10 cellular contexts compared by ENCODE assay signal in the genomic region with DNA sequence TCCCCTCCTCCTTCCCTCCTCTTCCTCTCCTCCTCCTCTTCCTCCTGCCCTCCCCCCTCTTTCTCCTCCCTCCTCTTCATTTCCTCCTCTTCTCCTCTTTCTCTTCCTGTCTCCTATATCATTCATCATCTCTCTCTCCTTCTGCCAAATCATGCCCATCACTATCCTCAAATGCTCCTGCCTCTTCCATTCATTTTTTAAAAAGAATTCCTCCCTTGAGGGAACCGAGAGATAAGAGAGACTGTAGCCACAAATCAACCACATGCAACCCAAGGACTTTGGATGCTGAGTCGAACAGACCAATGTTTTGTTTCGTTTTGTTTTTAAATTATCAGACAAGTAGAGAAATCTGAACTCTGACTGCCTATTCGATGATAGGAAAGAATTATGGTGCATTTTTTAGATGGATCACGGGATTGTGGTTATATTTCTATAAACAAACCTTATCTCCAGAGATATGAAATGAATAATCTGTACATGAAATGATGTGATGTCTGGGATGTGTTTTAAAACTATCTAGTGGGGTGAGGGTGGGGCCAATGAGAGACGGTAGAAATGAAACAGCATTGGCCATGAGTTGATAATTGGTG. TPM values are rescaled to one million over a fixed set of nuclear protein-coding genes. Genes with fewer than 3 reads are reported as not detected.
DNase-seq lines count a peak whose midpoint lies in the region; ATAC-seq and TF ChIP-seq lines count a peak whose summit lies in the region.
"Had no signal": no experiment of that assay in that cellular context is flagged by ENCODE, and none has a peak within 500 bp of the region (broad histone marks: within the 10 kb centered on the region; RNA-seq: fewer than 3 reads in every experiment).

No MANE protein-coding gene starts in this region.

- H3K4ac ChIP-seq in mesenchymal stem cell (ENCODE audit: low read depth in 1 of 2, low read length in 2 of 2): no peak overlapping the region

- H3K27me3 ChIP-seq in adrenal gland (no peaks in the 10 kb centered on the region), mesenchymal stem cell (ENCODE audit: control insufficient read depth in 1 of 2, insufficient read depth in 1 of 2, low read length in 2 of 2) (no peaks in the 10 kb centered on the region), upper lobe of right lung (no peaks in the 10 kb centered on the region)

- no peak overlapping the region for H2AK5ac ChIP-seq in mesenchymal stem cell (ENCODE audit: low read length, severe bottlenecking)

- H3K18ac ChIP-seq in mesenchymal stem cell (ENCODE audit: low read depth in 1 of 2, low read length in 2 of 2): peak overlapping the region in 1 of 2 experiments; percentile 81

- no peak overlapping the region for H4K8ac ChIP-seq in mesenchymal stem cell (ENCODE audit: low read length)

- no peak for TF ChIP-seq POLR2A in adrenal gland (IDR thresholded peaks at IDR 0.05)

- H3K79me1 ChIP-seq in mesenchymal stem cell (replicated peaks; ENCODE audit: low read length, poor library complexity, severe bottlenecking): no peaks in the 10 kb centered on the region

- no peak overlapping the region for H3K4me2 ChIP-seq in mesenchymal stem cell (ENCODE audit: low read length, poor library complexity, severe bottlenecking)

- peak overlapping the region; percentile 55; the same call in 1 of the 2 replicates for H3K27ac ChIP-seq in C4-2B
- peak overlapping the region in 3 of 5 donors; percentile 40 to 54 (median 53) for H3K27ac ChIP-seq in adrenal gland
- no peak overlapping the region for H3K27ac ChIP-seq in mesenchymal stem cell (ENCODE audit: low read length, poor library complexity, severe bottlenecking)
- H3K27ac ChIP-seq in upper lobe of right lung: no peak overlapping the region

- H3K9ac ChIP-seq in mesenchymal stem cell (ENCODE audit: low read length): peak overlapping the region; percentile 69

- no peak overlapping the region for H2AFZ ChIP-seq in mesenchymal stem cell (ENCODE audit: low read depth, low read length)

- no peak overlapping the region for H2BK120ac ChIP-seq in mesenchymal stem cell (ENCODE audit: low read depth, low read length)

- no peaks in the 10 kb centered on the region for H3K36me3 ChIP-seq in adrenal gland (replicated peaks in 1 of 2)
- no peaks in the 10 kb centered on the region for H3K36me3 ChIP-seq in mesenchymal stem cell (ENCODE audit: control insufficient read depth in 1 of 2, insufficient read depth in 2 of 2, low read depth in 1 of 2, low read length in 2 of 2)
- no peaks in the 10 kb centered on the region for H3K36me3 ChIP-seq in upper lobe of right lung

- no peaks in the 10 kb centered on the region for H3K9me3 ChIP-seq in adrenal gland (replicated peaks in 1 of 3)
- H3K9me3 ChIP-seq in mesenchymal stem cell (ENCODE audit: control insufficient read depth, low read length): peaks cover 7% of the 10 kb centered on the region
- no peaks in the 10 kb centered on the region for H3K9me3 ChIP-seq in upper lobe of right lung

- peak overlapping the region in 1 of 4 donors; percentile 7 for H3K4me3 ChIP-seq in adrenal gland
- peak overlapping the region in 1 of 2 experiments; percentile 54 for H3K4me3 ChIP-seq in mesenchymal stem cell (ENCODE audit: insufficient read depth in 1 of 2, low read depth in 1 of 2, low read length in 2 of 2)
- H3K4me3 ChIP-seq in upper lobe of right lung: no peak overlapping the region

- H3K23ac ChIP-seq in mesenchymal stem cell (ENCODE audit: low read length in 2 of 2): no peak overlapping the region

- no peak overlapping the region for H4K91ac ChIP-seq in mesenchymal stem cell (ENCODE audit: low read length)

- H3K14ac ChIP-seq in mesenchymal stem cell (ENCODE audit: low read length in 2 of 2): no peak overlapping the region

- intact Hi-C loops in adrenal gland (cut with DNase I) (loop anchor here in 1 of 2 donors (10.0 kb wide), 1 partner anchor 148 kb away; no protein-coding TSS in a partner anchor), upper lobe of right lung (cut with DNase I) (no loop called here)

- 14 to 18% (median 16%) methylated on average over 6 of the region's 6 CpGs for WGBS in adrenal gland, 4 donors
- WGBS in mesenchymal stem cell: 26% methylated on average over 2 of the region's 6 CpGs

- no peak overlapping the region for H2BK5ac ChIP-seq in mesenchymal stem cell (ENCODE audit: low read depth, low read length, poor library complexity, severe bottlenecking)

- ATAC-seq in upper lobe of right lung (no peak), GM19023 (IDR thresholded peaks at IDR 0.05; ENCODE audit: unreplicated experiment) (no peak)

- H3K4me1 ChIP-seq in adrenal gland (replicated peaks in 1 of 2): peaks cover 0 to 6% of the 10 kb centered on the region in 2 donors
- H3K4me1 ChIP-seq in mesenchymal stem cell (ENCODE audit: control insufficient read depth, insufficient read depth, low read depth, low read length): peaks cover 3% of the 10 kb centered on the region
- peaks cover 6% of the 10 kb centered on the region for H3K4me1 ChIP-seq in upper lobe of right lung

- TF ChIP-seq CTCF in C4-2B (conservative IDR thresholded peaks at IDR 0.05) (no peak), adrenal gland (IDR thresholded peaks at IDR 0.05) (no peak), upper lobe of right lung (IDR thresholded peaks at IDR 0.05) (no peak)

- no peak overlapping the region for H2BK15ac ChIP-seq in mesenchymal stem cell (ENCODE audit: low read depth, poor library complexity, severe bottlenecking)

- no peak overlapping the region for H2BK12ac ChIP-seq in mesenchymal stem cell (ENCODE audit: low read length in 2 of 2)

- peak; percentile 77 for DNase-seq in HS-27A (ENCODE audit: low read depth)
- peak in 4 of 7 donors; percentile 26 to 63 (median 58) for DNase-seq in adrenal gland
- peak; percentile 78 for DNase-seq in mesenchymal stem cell
- DNase-seq in upper lobe of right lung: no peak
- no peak for DNase-seq in NCI-H1436 treated with DMSO at 0.1 percent for 48 hours (lab: John Stamatoyannopoulos, UW)
- DNase-seq in NCI-H187 (lab: John Stamatoyannopoulos, UW): no peak
- DNase-seq: activated gamma-delta T cell; stimulated activated naive CD4-positive, alpha-beta T cell treated with Interleukin-2 at 50 U/mL for 16 hours had no signal

RNA-seq across cellular contexts. Expression of a gene that starts 9.5 kb away (rescaled TPM):
- 10 to 100 TPM in 2 of 8 donors, 1 to 10 TPM in 4, under 1 TPM in 2; 0.18 to 14.0 (median 3.8) TPM for total RNA-seq in adrenal gland
- 10 to 100 TPM in 2 of 3 donors, under 1 TPM in 1; 0.18 to 14.5 (median 11.6) TPM for polyA plus RNA-seq in adrenal gland
- polyA plus RNA-seq in mesenchymal stem cell (2013, experiment 1 of 2): 0.03 TPM
- polyA plus RNA-seq in mesenchymal stem cell (2013, experiment 2 of 2): 0.04 TPM
- total RNA-seq in upper lobe of right lung: 0.26 TPM

RNA-seq across cellular contexts. Expression of a gene that starts 26.5 kb away (rescaled TPM):
- total RNA-seq in adrenal gland (10 to 100 TPM in 4 of 8 donors, 1 to 10 TPM in 4; 5.3 to 16.8 (median 9.0) TPM), upper lobe of right lung (15.9 TPM)
- polyA plus RNA-seq in adrenal gland: 10 to 100 TPM in 2 of 3 donors, 1 to 10 TPM in 1; 4.3 to 24.6 (median 14.5) TPM
- polyA plus RNA-seq in mesenchymal stem cell (2013, experiment 1 of 2): 7.9 TPM
- 7.3 TPM for polyA plus RNA-seq in mesenchymal stem cell (2013, experiment 2 of 2)

Comparison
In these comparisons a context has a peak if more than half of its experiments do, and no peak if none do; other contexts are left out.
1. H3K27ac ChIP-seq: peak in C4-2B (single experiment) and adrenal gland (3 of 5); none in mesenchymal stem cell (single experiment) and upper lobe of right lung (single experiment).
2. DNase-seq: peak in HS-27A (single experiment), adrenal gland (4 of 7) and mesenchymal stem cell (single experiment); none in upper lobe of right lung (single experiment), NCI-H1436 treated with DMSO at 0.1 percent for 48 hours (single experiment) and NCI-H187 (0 of 2).